15 cellular contexts compared by ENCODE assay signal in the genomic region with DNA sequence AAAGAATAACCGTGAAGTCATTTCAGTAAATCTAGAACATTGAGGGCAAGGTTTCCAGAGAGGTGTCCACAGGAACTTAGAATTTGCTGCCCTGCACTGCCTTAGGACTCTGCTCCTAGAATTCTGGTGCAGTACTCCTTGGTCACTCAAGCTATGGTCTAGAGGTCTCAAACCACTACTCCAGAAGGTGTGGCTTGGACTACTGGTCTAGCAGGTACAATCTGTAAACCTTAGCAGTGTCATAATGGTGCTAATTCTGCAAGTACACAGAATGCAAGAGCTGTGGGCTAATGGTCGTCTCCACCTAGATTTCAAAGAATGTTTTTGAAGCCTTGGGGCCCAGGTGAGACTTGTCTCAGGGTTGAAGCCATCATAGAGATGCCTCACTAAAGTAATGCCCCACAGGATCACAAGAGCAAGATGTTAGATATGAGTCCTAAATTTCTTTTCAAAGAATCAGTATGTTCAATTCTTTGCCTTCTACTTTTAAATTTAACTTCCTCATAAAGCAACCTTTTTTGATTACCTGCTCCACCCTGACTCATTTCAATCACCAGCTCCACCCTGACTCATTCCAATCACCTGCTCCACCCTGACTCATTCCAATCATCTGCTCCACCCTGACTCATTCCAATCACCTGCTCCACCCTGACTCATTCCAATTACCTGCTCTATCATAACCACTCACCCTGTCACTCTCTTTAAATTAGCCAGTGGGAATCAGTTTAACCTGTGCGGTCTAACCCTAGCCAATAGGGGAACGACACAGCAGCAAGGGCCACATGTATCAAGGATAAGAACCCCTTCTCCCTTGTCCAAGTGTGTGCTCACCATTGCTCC.
DNase-seq lines count a peak whose midpoint lies in the region; ATAC-seq, FAIRE-seq and TF ChIP-seq lines count a peak whose summit lies in the region.
"Had no signal": no experiment of that assay in that cellular context is flagged by ENCODE, and none has a peak within 500 bp of the region (broad histone marks: within the 10 kb centered on the region; RNA-seq: fewer than 3 reads in every experiment).

No MANE protein-coding gene starts in this region.

- ATAC-seq in activated CD4-positive, CD25-positive, alpha-beta regulatory T cell treated with anti-CD3 and anti-CD28 coated beads, Interleukin-2, amount 50 U/mL, for 24 hours, result peak; percentile 87 to 91
- peak; percentile 49 for ATAC-seq in activated naive CD8-positive, alpha-beta T cell treated with anti-CD3 and anti-CD28 coated beads, Interleukin-2, amount 50 U/mL, for 24 hours

- H3K9ac ChIP-seq in mucosa of rectum (ENCODE audit: low read depth in 1 of 2, low read length in 2 of 2), result no peak overlapping the region

- no peak overlapping the region for H3K4me3 ChIP-seq in mucosa of rectum (ENCODE audit: low read length in 2 of 2)

- H3K4me1 Mint-ChIP-seq in Calu3 (ENCODE audit: low read depth, unreplicated experiment) (peaks cover 10% of the 10 kb centered on the region), mesothelial cell of epicardium (peaks cover 7% of the 10 kb centered on the region)
- H3K4me1 Mint-ChIP-seq in activated naive CD8-positive, alpha-beta T cell treated with anti-CD3 and anti-CD28 coated beads, Interleukin-2, amount 50 U/mL, for 24 hours, result peaks cover 6% of the 10 kb centered on the region
- H3K4me1 Mint-ChIP-seq: central memory CD8-positive, alpha-beta T cell had no signal

- H3K27ac ChIP-seq in mucosa of rectum (ENCODE audit: low read depth in 2 of 2, low read length in 2 of 2), result peak overlapping the region; percentile 70 to 72

- TF ChIP-seq POLR2A in GM12892 (IDR thresholded peaks at IDR 0.05; ENCODE audit: low read depth, low read length), result no peak

- TF ChIP-seq CTCF in Calu3 (IDR thresholded peaks at IDR 0.05; ENCODE audit: unreplicated experiment) (no peak), mesothelial cell of epicardium (IDR thresholded peaks at IDR 0.05; ENCODE audit: unreplicated experiment) (no peak)

- no peaks in the 10 kb centered on the region for H3K36me3 ChIP-seq in mucosa of rectum (ENCODE audit: control insufficient read depth in 2 of 2, insufficient read depth in 2 of 2, low read length in 2 of 2)

- H3K27me3 Mint-ChIP-seq in Calu3 (ENCODE audit: unreplicated experiment) (no peaks in the 10 kb centered on the region), mesothelial cell of epicardium (ENCODE audit: low read depth) (peaks cover 67% of the 10 kb centered on the region)
- no peaks in the 10 kb centered on the region for H3K27me3 Mint-ChIP-seq in activated naive CD8-positive, alpha-beta T cell treated with anti-CD3 and anti-CD28 coated beads, Interleukin-2, amount 50 U/mL, for 24 hours
- H3K27me3 Mint-ChIP-seq: central memory CD8-positive, alpha-beta T cell had no signal

- H3K4me3 Mint-ChIP-seq in Calu3 (ENCODE audit: low read depth, unreplicated experiment), result no peak overlapping the region
- H3K4me3 Mint-ChIP-seq in activated naive CD8-positive, alpha-beta T cell treated with anti-CD3 and anti-CD28 coated beads, Interleukin-2, amount 50 U/mL, for 24 hours, result no peak overlapping the region
- no peak overlapping the region for H3K4me3 Mint-ChIP-seq in mesothelial cell of epicardium
- H3K4me3 Mint-ChIP-seq: CD8-positive, alpha-beta memory T cell; central memory CD8-positive, alpha-beta T cell had no signal

- no peak for DNase-seq in activated CD4-positive, CD25-positive, alpha-beta regulatory T cell (lab: John Stamatoyannopoulos, UW)
- DNase-seq in Calu3 (peak; percentile 44), GM12892 (ENCODE audit: insufficient read length) (no peak), mesothelial cell of epicardium (ENCODE audit: low spot score in 2 of 2, unreplicated experiment in 2 of 2) (no peak), HuH-7 (ENCODE audit: low spot score) (no peak)
- DNase-seq in activated naive CD8-positive, alpha-beta T cell treated with anti-CD3 and anti-CD28 coated beads, Interleukin-2, amount 50 U/mL, for 24 hours, result no peak
- DNase-seq: CD8-positive, alpha-beta memory T cell; KG1; NCI-H1694 treated with DMSO at 0.1 percent for 48 hours; NCI-H510A treated with DMSO at 0.1 percent for 48 hours; substantia nigra had no signal

- no TSS peak for BruUV-seq in Calu3 (replicated peaks; lab: Mats Ljungman, UMichigan)

- CTCF ChIA-PET in Calu3 (lab: Charles Lee), result no interaction called here

- FAIRE-seq in GM12892 (lab: Jason Lieb, UNC), result no peak
- FAIRE-seq: frontal cortex had no signal

- H3K36me3 Mint-ChIP-seq in Calu3 (ENCODE audit: insufficient read depth, unreplicated experiment), result no peaks in the 10 kb centered on the region
- H3K36me3 Mint-ChIP-seq in activated naive CD8-positive, alpha-beta T cell treated with anti-CD3 and anti-CD28 coated beads, Interleukin-2, amount 50 U/mL, for 24 hours (ENCODE audit: low read depth), result no peaks in the 10 kb centered on the region
- no peaks in the 10 kb centered on the region for H3K36me3 Mint-ChIP-seq in mesothelial cell of epicardium

- no peaks in the 10 kb centered on the region for H3K4me1 ChIP-seq in mucosa of rectum (ENCODE audit: control insufficient read depth in 2 of 2, insufficient read depth in 2 of 2, low read length in 2 of 2)

- H3K27ac Mint-ChIP-seq in Calu3 (ENCODE audit: unreplicated experiment) (peak overlapping the region; percentile 73), mesothelial cell of epicardium (no peak overlapping the region)
- no peak overlapping the region for H3K27ac Mint-ChIP-seq in activated naive CD8-positive, alpha-beta T cell treated with anti-CD3 and anti-CD28 coated beads, Interleukin-2, amount 50 U/mL, for 24 hours

- intact Hi-C loops in Calu3 (cut with micrococcal nuclease; ENCODE audit: unreplicated experiment), result no loop called here

- H3K9me3 Mint-ChIP-seq in Calu3 (ENCODE audit: low read depth, unreplicated experiment), result peaks cover 3% of the 10 kb centered on the region
- peaks cover 10% of the 10 kb centered on the region for H3K9me3 Mint-ChIP-seq in activated naive CD8-positive, alpha-beta T cell treated with anti-CD3 and anti-CD28 coated beads, Interleukin-2, amount 50 U/mL, for 24 hours
- no peaks in the 10 kb centered on the region for H3K9me3 Mint-ChIP-seq in mesothelial cell of epicardium
- H3K9me3 Mint-ChIP-seq: central memory CD8-positive, alpha-beta T cell had no signal

- H3K9me3 ChIP-seq in mucosa of rectum (ENCODE audit: control insufficient read depth in 2 of 2, low read length in 2 of 2), result no peaks in the 10 kb centered on the region

- no peaks in the 10 kb centered on the region for H3K27me3 ChIP-seq in mucosa of rectum (ENCODE audit: control insufficient read depth in 2 of 2, insufficient read depth in 2 of 2, low read length in 2 of 2)
